9 cellular contexts compared by ENCODE assay signal in the genomic region with DNA sequence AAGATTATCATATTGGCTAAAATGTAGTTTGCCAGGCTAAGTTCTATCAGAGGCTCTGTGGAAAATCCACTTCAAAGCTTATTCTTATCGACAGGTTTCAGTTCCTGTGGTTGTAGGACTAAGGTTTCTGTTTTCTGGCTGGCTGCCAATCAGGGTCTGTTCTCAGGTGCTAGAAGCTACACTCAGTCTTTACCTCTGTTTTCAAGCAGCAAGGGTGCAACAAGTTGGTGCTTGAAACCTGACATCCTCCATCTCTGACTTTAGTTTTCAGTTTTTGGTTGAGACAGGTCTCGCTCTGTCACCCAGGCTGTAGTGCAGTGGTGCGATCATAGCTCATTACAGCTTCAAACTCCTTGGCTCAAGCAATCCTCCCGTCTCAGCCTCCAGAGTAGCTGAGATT. TPM values are rescaled to one million over a fixed set of nuclear protein-coding genes. Genes with fewer than 3 reads are reported as not detected.
A peak's percentile ranks its signal among the peaks of the same experiment; 100 is the strongest.
DNase-seq lines count a peak whose midpoint lies in the region; ATAC-seq and TF ChIP-seq lines count a peak whose summit lies in the region.
"Had no signal": no experiment of that assay in that cellular context is flagged by ENCODE, and none has a peak within 500 bp of the region (broad histone marks: within the 10 kb centered on the region; RNA-seq: fewer than 3 reads in every experiment).

No MANE protein-coding gene starts in this region.

- H3K27me3 ChIP-seq in CD8-positive, alpha-beta memory T cell (ENCODE audit: insufficient read depth, low read length, poor library complexity, severe bottlenecking) = no peaks in the 10 kb centered on the region
- no peaks in the 10 kb centered on the region for H3K27me3 ChIP-seq in KMS-11 (ENCODE audit: insufficient read depth, low read depth)

- H4K20me1 ChIP-seq in KMS-11 (ENCODE audit: insufficient read depth) = no peaks in the 10 kb centered on the region

- peaks cover 42% of the 10 kb centered on the region for H3K36me3 ChIP-seq in CD8-positive, alpha-beta memory T cell (ENCODE audit: insufficient read depth, low read length)
- peaks cover 17% of the 10 kb centered on the region; the same call in 1 of the 2 replicates for H3K36me3 ChIP-seq in KMS-11 (ENCODE audit: insufficient read depth)

- H3K4me2 ChIP-seq in KMS-11 = peak overlapping the region; percentile 59; the same call in 1 of the 2 replicates

- H3K4me3 Mint-ChIP-seq in CD8-positive, alpha-beta memory T cell = no peak overlapping the region

- CTCF ChIA-PET in CD8-positive, alpha-beta memory T cell (lab: Charles Lee) = no interaction called here

- no peaks in the 10 kb centered on the region for H3K27me3 Mint-ChIP-seq in CD8-positive, alpha-beta memory T cell

- peak overlapping the region in 4 of 8 donors; percentile 35 to 77 (median 58) for H3K27ac Mint-ChIP-seq in CD8-positive, alpha-beta memory T cell

- H3K36me3 Mint-ChIP-seq in CD8-positive, alpha-beta memory T cell = peaks cover 25 to 76% (median 32%) of the 10 kb centered on the region in 3 donors

- H3K27ac ChIP-seq in CD8-positive, alpha-beta memory T cell (ENCODE audit: low read depth, low read length) = no peak overlapping the region
- H3K27ac ChIP-seq in KMS-11 = no peak overlapping the region

- in situ Hi-C loops in G401 (cut with HindIII; ENCODE audit: low sequenced_read_pairs) = no loop called here

- H3K4me1 ChIP-seq in CD8-positive, alpha-beta memory T cell (ENCODE audit: insufficient read depth, low read length) = peaks cover 5% of the 10 kb centered on the region
- H3K4me1 ChIP-seq in KMS-11 (ENCODE audit: low read depth, poor library complexity, severe bottlenecking) = peaks cover 34% of the 10 kb centered on the region

- peak; percentile 96 for ATAC-seq in GM21381 (IDR thresholded peaks at IDR 0.05; ENCODE audit: unreplicated experiment)
- no peak for ATAC-seq in Right ventricle myocardium inferior

- peaks cover 9 to 25% (median 25%) of the 10 kb centered on the region in 3 donors for H3K4me1 Mint-ChIP-seq in CD8-positive, alpha-beta memory T cell

- POLR2A ChIA-PET in CD8-positive, alpha-beta memory T cell (lab: Charles Lee) = no interaction called here

- TF ChIP-seq POLR2A in erythroblast (IDR thresholded peaks at IDR 0.05; ENCODE audit: low read length) = no peak

- H3K79me2 ChIP-seq in KMS-11 (ENCODE audit: insufficient read depth, low read depth) = no peaks in the 10 kb centered on the region

- H3K9me3 Mint-ChIP-seq in CD8-positive, alpha-beta memory T cell = no peaks in the 10 kb centered on the region

- intact Hi-C loops in Right ventricle myocardium inferior (cut with DNase I) = no loop called here

- no peak overlapping the region for H3K9ac ChIP-seq in KMS-11

- H3K4me3 ChIP-seq in CD8-positive, alpha-beta memory T cell (ENCODE audit: low read length) = no peak overlapping the region
- no peak overlapping the region for H3K4me3 ChIP-seq in KMS-11 (IDR thresholded peaks at IDR 0.05; ENCODE audit: insufficient read depth, low read depth, low read length)
- H3K4me3 ChIP-seq: lung had no signal

- H2AFZ ChIP-seq in KMS-11 (ENCODE audit: low read depth) = no peak overlapping the region

- H3K9me3 ChIP-seq in CD8-positive, alpha-beta memory T cell (ENCODE audit: low read length) = no peaks in the 10 kb centered on the region

- TF ChIP-seq CTCF in KMS-11 (conservative IDR thresholded peaks at IDR 0.05; ENCODE audit: low read depth, low read length) = no peak

- peak in 4 of 5 donors; percentile 9 to 62 (median 26) for DNase-seq in CD8-positive, alpha-beta memory T cell
- peak; percentile 7 for DNase-seq in activated T-helper 9 cell treated with anti-CD3 and anti-CD28 coated beads, Interleukin-2, amount 50 U/mL, for 16 hours (ENCODE audit: low read depth)
- no peak for DNase-seq in G401 (ENCODE audit: low spot score)
- no peak for DNase-seq in erythroblast (lab: John Stamatoyannopoulos, UW)
- no peak for DNase-seq in dedifferentiated amniotic fluid mesenchymal stem cell (ENCODE audit: extremely low spot score)
- no peak for DNase-seq in Right ventricle myocardium inferior (ENCODE audit: missing footprints)

RNA-seq across cellular contexts. Expression of a gene that starts 15.3 kb away (rescaled TPM):
- not detected for total RNA-seq in CD8-positive, alpha-beta memory T cell
- not detected for polyA plus RNA-seq in CD8-positive, alpha-beta memory T cell
- total RNA-seq in G401 (2014; rRNA removed; shearing (Covaris generic)) = not detected in 2 replicates
- not detected for total RNA-seq in Right ventricle myocardium inferior
- total RNA-seq: lung had no signal
- polyA plus RNA-seq: lung had no signal

RNA-seq across cellular contexts. Expression of a gene that starts 25.6 kb away (rescaled TPM):
- total RNA-seq in CD8-positive, alpha-beta memory T cell = 10 to 100 TPM; 51.0 to 53.7 TPM
- 32.5 TPM for polyA plus RNA-seq in CD8-positive, alpha-beta memory T cell
- 16.1 and 36.0 TPM in 2 replicates for total RNA-seq in G401 (2014; rRNA removed; shearing (Covaris generic))
- 37.4 TPM for total RNA-seq in Right ventricle myocardium inferior

Comparison
In these comparisons a context has a peak if more than half of its experiments do, and no peak if none do; other contexts are left out.
1. DNase-seq: peak in CD8-positive, alpha-beta memory T cell (4 of 5) and activated T-helper 9 cell treated with anti-CD3 and anti-CD28 coated beads, Interleukin-2, amount 50 U/mL, for 16 hours (single experiment); none in G401 (single experiment), erythroblast (0 of 2), dedifferentiated amniotic fluid mesenchymal stem cell (single experiment) and Right ventricle myocardium inferior (single experiment).